ENCODE assay signal across 1 cellular context in genomic region chr5:138273834-138274188, GRCh38.
TF ChIP-seq lines count a peak whose summit lies in the region.

No MANE protein-coding gene starts in this region.

TF ChIP-seq in GM23338, 12 proteins besides CTCF, POLR2A, EP300 and RAD21 (continued from another document):
- TF ChIP-seq ZNF462 (CRISPR knock-in tag; IDR thresholded peaks at IDR 0.05) (no peak), NANOG (IDR thresholded peaks at IDR 0.05; ENCODE audit: borderline replicate concordance) (no peak), ETS1 (IDR thresholded peaks at IDR 0.05) (no peak), JUNB (IDR thresholded peaks at IDR 0.05; ENCODE audit: unreplicated experiment) (no peak), POLR2AphosphoS5 (IDR thresholded peaks at IDR 0.05; ENCODE audit: low read depth) (no peak), EZH2phosphoT487 (IDR thresholded peaks at IDR 0.05; ENCODE audit: unreplicated experiment) (no peak), REST (IDR thresholded peaks at IDR 0.05; ENCODE audit: unreplicated experiment) (no peak), ZNF331 (CRISPR knock-in tag; IDR thresholded peaks at IDR 0.05; ENCODE audit: low read depth) (no peak), EZH2 (IDR thresholded peaks at IDR 0.05; ENCODE audit: low read depth, unreplicated experiment) (no peak)
TF ChIP-seq in GM23338: peak in this region for 0.
